1 cellular context compared by ENCODE assay signal in the genomic region with DNA sequence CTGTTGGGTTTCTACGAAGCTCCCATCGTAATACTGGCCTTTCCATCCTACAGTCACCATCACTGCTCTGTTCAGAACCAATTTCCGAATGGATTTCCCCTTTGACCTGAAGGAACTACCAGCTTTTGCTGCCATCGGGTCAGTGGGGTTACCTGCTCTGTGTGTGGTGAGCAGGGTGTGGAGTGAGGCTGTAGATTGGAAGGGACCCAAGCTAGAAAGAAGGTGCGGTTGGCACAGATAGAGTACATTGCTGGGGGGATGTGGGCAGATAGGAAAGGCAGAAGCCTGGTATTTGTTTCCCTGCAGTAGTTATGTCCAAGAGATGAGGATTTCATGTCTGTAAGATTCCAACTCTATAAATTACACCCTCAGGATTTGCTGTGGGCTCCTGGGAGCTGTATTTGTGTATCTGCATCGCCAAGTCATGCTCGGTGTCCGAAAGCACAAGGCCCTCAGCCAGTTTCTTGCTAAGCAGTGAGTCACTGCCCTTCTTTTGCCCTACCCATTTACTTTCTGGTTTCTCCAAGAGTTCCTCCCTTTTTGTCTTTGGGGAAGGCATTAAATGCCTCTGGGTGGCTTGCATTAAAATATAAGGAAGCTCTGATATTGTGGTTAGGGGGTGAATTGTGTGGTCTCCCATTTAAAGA.
A peak's percentile ranks its signal among the peaks of the same experiment; 100 is the strongest.
TF ChIP-seq lines count a peak whose summit lies in the region.

No MANE protein-coding gene starts in this region.

TF ChIP-seq in SK-N-SH, 30 proteins besides CTCF, POLR2A, EP300 and RAD21 (continued from another document):
- TF ChIP-seq NFIC (IDR thresholded peaks at IDR 0.05; ENCODE audit: borderline replicate concordance): peak; percentile 69
- no peak for TF ChIP-seq POLR2AphosphoS5 (IDR thresholded peaks at IDR 0.05; ENCODE audit: low read depth, low read length)
